2 cellular contexts compared by ENCODE assay signal in the genomic region with DNA sequence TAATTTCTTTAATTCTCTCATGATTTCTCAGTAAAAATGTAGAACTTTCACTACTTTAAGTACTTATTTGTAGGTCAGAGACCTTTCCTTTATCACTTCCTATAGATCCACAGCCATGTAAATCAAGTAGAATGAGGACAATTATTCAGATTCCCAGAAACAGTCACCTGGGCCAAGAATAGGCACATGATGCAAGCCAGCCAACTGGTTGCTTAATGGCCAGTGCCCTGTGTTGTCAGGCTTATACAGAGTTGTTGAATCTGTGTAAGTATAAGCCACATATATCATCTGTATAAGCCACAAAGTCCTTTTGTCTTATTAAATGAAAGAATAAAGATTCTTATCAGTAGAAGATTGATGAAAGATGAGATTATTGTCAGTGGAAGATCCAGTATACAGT.
A peak's percentile ranks its signal among the peaks of the same experiment; 100 is the strongest.
TF ChIP-seq lines count a peak whose summit lies in the region.

No MANE protein-coding gene starts in this region.

TF ChIP-seq in HepG2, 621 proteins besides CTCF, POLR2A, EP300 and RAD21:
- TF ChIP-seq ZSCAN20 (CRISPR knock-in tag; IDR thresholded peaks at IDR 0.05; ENCODE audit: borderline replicate concordance) (no peak), CEBPB (IDR thresholded peaks at IDR 0.05; ENCODE audit: borderline replicate concordance, low read depth, low read length) (peak; percentile 43; the same call in 1 of the 2 replicates), ZNF207 (IDR thresholded peaks at IDR 0.05; ENCODE audit: borderline replicate concordance) (no peak), HMG20A (CRISPR knock-in tag; IDR thresholded peaks at IDR 0.05; ENCODE audit: borderline replicate concordance) (no peak), CEBPG (CRISPR knock-in tag; IDR thresholded peaks at IDR 0.05) (peak; percentile 29; the same call in 1 of the 2 replicates), BRD4 (CRISPR knock-in tag; IDR thresholded peaks at IDR 0.05) (no peak), ZBTB42 (CRISPR knock-in tag; IDR thresholded peaks at IDR 0.05) (no peak), RFX5 (IDR thresholded peaks at IDR 0.05; ENCODE audit: low read depth, low read length) (no peak), SP1 (IDR thresholded peaks at IDR 0.05) (no peak), SP1 (CRISPR knock-in tag; IDR thresholded peaks at IDR 0.05) (no peak)
- TF ChIP-seq, protein P1, sequence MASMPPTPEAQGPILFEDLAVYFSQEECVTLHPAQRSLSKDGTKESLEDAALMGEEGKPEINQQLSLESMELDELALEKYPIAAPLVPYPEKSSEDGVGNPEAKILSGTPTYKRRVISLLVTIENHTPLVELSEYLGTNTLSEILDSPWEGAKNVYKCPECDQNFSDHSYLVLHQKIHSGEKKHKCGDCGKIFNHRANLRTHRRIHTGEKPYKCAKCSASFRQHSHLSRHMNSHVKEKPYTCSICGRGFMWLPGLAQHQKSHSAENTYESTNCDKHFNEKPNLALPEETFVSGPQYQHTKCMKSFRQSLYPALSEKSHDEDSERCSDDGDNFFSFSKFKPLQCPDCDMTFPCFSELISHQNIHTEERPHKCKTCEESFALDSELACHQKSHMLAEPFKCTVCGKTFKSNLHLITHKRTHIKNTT (CRISPR knock-in tag; IDR thresholded peaks at IDR 0.05) = no peak
- TF ChIP-seq, protein P2, sequence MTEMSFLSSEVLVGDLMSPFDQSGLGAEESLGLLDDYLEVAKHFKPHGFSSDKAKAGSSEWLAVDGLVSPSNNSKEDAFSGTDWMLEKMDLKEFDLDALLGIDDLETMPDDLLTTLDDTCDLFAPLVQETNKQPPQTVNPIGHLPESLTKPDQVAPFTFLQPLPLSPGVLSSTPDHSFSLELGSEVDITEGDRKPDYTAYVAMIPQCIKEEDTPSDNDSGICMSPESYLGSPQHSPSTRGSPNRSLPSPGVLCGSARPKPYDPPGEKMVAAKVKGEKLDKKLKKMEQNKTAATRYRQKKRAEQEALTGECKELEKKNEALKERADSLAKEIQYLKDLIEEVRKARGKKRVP (CRISPR knock-in tag; IDR thresholded peaks at IDR 0.05) = peak in 1 of 2 experiments; percentile 91; a peak in 2 of 4 replicates
TF ChIP-seq in HepG2: peak in this region for 3.

TF ChIP-seq in H1, 55 proteins besides CTCF, POLR2A, EP300 and RAD21:
- no peak for TF ChIP-seq ATF3 (IDR thresholded peaks at IDR 0.05; ENCODE audit: insufficient read depth, low read depth, low read length)
- TF ChIP-seq CBX5 (IDR thresholded peaks at IDR 0.05; ENCODE audit: low read depth, low read length) = no peak
- no peak for TF ChIP-seq SP2 (IDR thresholded peaks at IDR 0.05; ENCODE audit: low read length)
- no peak for TF ChIP-seq CREB1 (IDR thresholded peaks at IDR 0.05)
- no peak for TF ChIP-seq KDM5A (IDR thresholded peaks at IDR 0.05; ENCODE audit: low read length)
- TF ChIP-seq CEBPB (IDR thresholded peaks at IDR 0.05; ENCODE audit: low read depth, low read length) = peak; percentile 90
- TF ChIP-seq NANOG (IDR thresholded peaks at IDR 0.05; ENCODE audit: insufficient read depth, low read depth, low read length, poor library complexity, severe bottlenecking) = no peak
- no peak for TF ChIP-seq RNF2 (IDR thresholded peaks at IDR 0.05; ENCODE audit: borderline replicate concordance, low read depth, low read length, missing control alignments, poor library complexity, severe bottlenecking)
- peak; percentile 36; the same call in 1 of the 2 replicates for TF ChIP-seq USF2 (IDR thresholded peaks at IDR 0.05; ENCODE audit: low read length)
- no peak for TF ChIP-seq SAP30 (IDR thresholded peaks at IDR 0.05; ENCODE audit: insufficient read depth, insufficient replicate concordance, low read length)
- TF ChIP-seq GABPA (IDR thresholded peaks at IDR 0.05; ENCODE audit: borderline replicate concordance, insufficient read depth, low read length) = no peak
- no peak for TF ChIP-seq HDAC2 (IDR thresholded peaks at IDR 0.05; ENCODE audit: borderline replicate concordance in 1 of 2, low read depth in 2 of 2, low read length in 2 of 2)
- TF ChIP-seq RFX5 (IDR thresholded peaks at IDR 0.05; ENCODE audit: borderline replicate concordance, low read depth, low read length) = no peak
- TF ChIP-seq MAFK (IDR thresholded peaks at IDR 0.05; ENCODE audit: low read depth, low read length) = no peak
- no peak for TF ChIP-seq JUN (IDR thresholded peaks at IDR 0.05; ENCODE audit: low read depth, low read length)
- no peak for TF ChIP-seq MAX (IDR thresholded peaks at IDR 0.05)
- no peak for TF ChIP-seq JUND (IDR thresholded peaks at IDR 0.05; ENCODE audit: low read length)
